Comparison of ENCODE assay signal across 8 cellular contexts in the genomic region with DNA sequence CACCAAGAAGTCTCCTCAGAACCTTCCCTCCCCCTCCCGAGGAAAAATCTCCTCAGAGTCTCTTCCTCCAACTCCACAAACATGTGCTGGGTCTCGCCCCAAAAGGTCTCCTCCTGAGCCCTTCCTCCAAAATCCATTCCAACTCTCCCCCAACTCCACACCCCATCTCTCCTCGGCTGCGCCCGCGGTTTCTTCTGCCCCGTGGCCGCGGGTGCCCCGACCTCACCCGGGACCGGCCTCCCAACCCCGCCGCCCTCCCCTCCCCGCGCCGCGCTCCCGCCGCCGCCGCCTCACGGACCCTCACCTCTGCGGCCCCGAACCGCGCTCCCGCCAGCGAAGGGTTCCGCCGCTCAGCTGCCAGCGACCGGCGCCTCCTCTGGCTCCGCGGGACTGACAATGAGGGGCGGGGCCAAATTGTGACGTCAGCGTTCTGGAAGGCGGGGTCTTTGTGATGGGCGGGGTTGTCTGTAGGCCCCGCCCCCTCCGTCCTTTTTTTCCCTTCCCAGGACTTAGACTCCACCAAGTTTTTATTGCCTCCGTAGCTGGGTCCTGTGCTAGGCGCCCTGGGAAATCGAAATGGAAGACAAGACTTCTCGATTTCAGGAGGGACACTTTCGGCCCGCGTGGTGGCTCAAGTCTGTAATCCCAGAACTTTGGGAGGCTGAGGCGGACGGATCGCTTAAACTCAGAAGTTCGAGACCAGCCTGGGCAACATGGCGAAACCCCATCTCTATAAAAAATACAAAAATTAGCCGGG. TPM values are rescaled to one million over a fixed set of nuclear protein-coding genes. Genes with fewer than 3 reads are reported as not detected.
DNase-seq lines count a peak whose midpoint lies in the region; ATAC-seq and TF ChIP-seq lines count a peak whose summit lies in the region.

A gene (minus strand): TSS at position 395 of the 757 bp plus-strand sequence.

- H3K4me3 ChIP-seq in DND-41 (ENCODE audit: low read depth in 1 of 2, low read length in 2 of 2) (peak within 1 kb of the TSS; percentile 76 to 78; a peak in 3 of 4 replicates), left ventricle myocardium inferior (peak within 1 kb of the TSS; percentile 96), psoas muscle (peak within 1 kb of the TSS; percentile 92)

- peaks cover 2% of the 10 kb centered on the region for H3K79me1 ChIP-seq in H9 (ENCODE audit: insufficient read depth, low read depth, low read length, poor library complexity, severe bottlenecking)

- H3K36me3 Mint-ChIP-seq in H9 (ENCODE audit: insufficient read depth in 1 of 3, low read depth in 3 of 3): peaks cover 0 to 7% (median 2%) of the 10 kb centered on the region in 3 experiments; a peak in 4 of 7 replicates

- WGBS in H9 (ENCODE audit: extremely low coverage, insufficient read length, low lambda C conversion rate): no CpG with 5 or more reads among the region's 56 CpGs
- 5 to 9% (median 6%) methylated on average over 52 to 56 of the region's 56 CpGs for WGBS in psoas muscle, 3 donors

- H3K14ac ChIP-seq in H9 (ENCODE audit: insufficient read depth, low read length): peak within 1 kb of the TSS; percentile 97

- peak within 1 kb of the TSS; percentile 71 for H3K27ac ChIP-seq in DND-41 (ENCODE audit: low read length)
- H3K27ac ChIP-seq in H9 (ENCODE audit: insufficient read length, low read depth, low read length): peak within 1 kb of the TSS; percentile 82
- H3K27ac ChIP-seq in left ventricle myocardium inferior (replicated peaks): peak within 1 kb of the TSS; percentile 96
- H3K27ac ChIP-seq in psoas muscle: peak within 1 kb of the TSS; percentile 80

- H3K9me3 Mint-ChIP-seq in H9: 0 out of 5 replicates have a peak, but pooled peaks cover 0 to 2% of the 10 kb centered on the region in 2 experiments

- H2BK20ac ChIP-seq in H9 (ENCODE audit: low read depth, low read length, poor library complexity, severe bottlenecking): no peak within 1 kb of the TSS

- H4K20me1 ChIP-seq in DND-41 (ENCODE audit: insufficient read depth, low read length) (peaks cover 35% of the 10 kb centered on the region), H9 (ENCODE audit: control insufficient read depth, insufficient read depth, insufficient read length) (no peaks in the 10 kb centered on the region)

- peak; percentile 81 for ATAC-seq in DND-41 (ENCODE audit: insufficient read depth, low read depth)
- peak; percentile 95 to 98 (median 97) for ATAC-seq in psoas muscle

- H3K23me2 ChIP-seq in H9 (ENCODE audit: insufficient read length, low read depth, low read length, poor library complexity, severe bottlenecking): peaks cover 6% of the 10 kb centered on the region

- intact Hi-C loops in left ventricle myocardium inferior (cut with micrococcal nuclease) (no loop called here), psoas muscle (cut with DNase I) (no loop called here)

- DNase-seq in DND-41 (peak; percentile 77), H9 (peak; percentile 87), NCI-H1417 treated with DMSO at 0.1 percent for 48 hours (lab: John Stamatoyannopoulos, UW) (peak; percentile 21), T-helper 22 cell (ENCODE audit: low read depth) (peak; percentile 72), anterior cingulate cortex (lab: John Stamatoyannopoulos, UW) (peak; percentile 48 to 96 (median 86)), left ventricle myocardium inferior (peak; percentile 90), psoas muscle (peak; percentile 88 to 95), ureter (ENCODE audit: low spot score) (peak; percentile 94)

- H4K5ac ChIP-seq in H9 (ENCODE audit: insufficient read length, low read depth, low read length): no peak within 1 kb of the TSS

- H4K8ac ChIP-seq in H9 (replicated peaks; ENCODE audit: insufficient read length, low read depth, low read length): no peak within 1 kb of the TSS

- H3T11ph ChIP-seq in H9 (ENCODE audit: low read length): no peak within 1 kb of the TSS

- TF ChIP-seq CTCF in DND-41 (IDR thresholded peaks at IDR 0.05; ENCODE audit: borderline replicate concordance, extremely low read depth, low read length, poor library complexity, severe bottlenecking): peak; percentile 22
- TF ChIP-seq CTCF in H9 (conservative IDR thresholded peaks at IDR 0.05): no peak
- no peak for TF ChIP-seq CTCF in left ventricle myocardium inferior (IDR thresholded peaks at IDR 0.05; ENCODE audit: borderline replicate concordance)
- TF ChIP-seq CTCF in psoas muscle (IDR thresholded peaks at IDR 0.05): no peak

- H2AK5ac ChIP-seq in H9 (ENCODE audit: insufficient read length, low read length): no peak within 1 kb of the TSS

- H2BK15ac ChIP-seq in H9 (ENCODE audit: low read depth, low read length): peak within 1 kb of the TSS; percentile 69; the same call in 1 of the 2 replicates

- H3K18ac ChIP-seq in H9 (ENCODE audit: insufficient read length, low read depth, low read length): peak within 1 kb of the TSS; percentile 90

- no peak within 1 kb of the TSS for H3K4ac ChIP-seq in H9 (ENCODE audit: low read depth, low read length)

- peaks cover 31 to 36% of the 10 kb centered on the region in 2 experiments for H3K4me1 Mint-ChIP-seq in H9

- no peaks in the 10 kb centered on the region for H3K27me3 ChIP-seq in DND-41 (ENCODE audit: insufficient read depth, low read length, poor library complexity)
- H3K27me3 ChIP-seq in H9 (ENCODE audit: insufficient read depth, low read length): no peaks in the 10 kb centered on the region; the same call in 1 of the 2 replicates
- no peaks in the 10 kb centered on the region for H3K27me3 ChIP-seq in left ventricle myocardium inferior (ENCODE audit: low read depth)
- no peaks in the 10 kb centered on the region for H3K27me3 ChIP-seq in psoas muscle (ENCODE audit: insufficient read depth in 3 of 3, low read length in 2 of 3)

- H3K27me3 Mint-ChIP-seq in H9 (ENCODE audit: low read depth): peaks cover 4% of the 10 kb centered on the region

- peak within 1 kb of the TSS; percentile 97 to 98 for H3K4me3 Mint-ChIP-seq in H9

- peak within 1 kb of the TSS; percentile 98 to 99 (median 99) for H3K27ac Mint-ChIP-seq in H9

- no peak within 1 kb of the TSS for H2BK120ac ChIP-seq in H9 (ENCODE audit: low read depth, low read length, poor library complexity, severe bottlenecking)

- no peak within 1 kb of the TSS for H3K56ac ChIP-seq in H9 (ENCODE audit: insufficient read length, low read depth, low read length)

- H3K23ac ChIP-seq in H9 (ENCODE audit: insufficient read length, low read depth, low read length): no peak within 1 kb of the TSS

- H3K9ac ChIP-seq in DND-41 (ENCODE audit: low read depth, low read length): peak within 1 kb of the TSS; percentile 74
- peak within 1 kb of the TSS; percentile 94 for H3K9ac ChIP-seq in H9 (ENCODE audit: extremely low read depth, insufficient read length, low read length)

- no peak within 1 kb of the TSS for H4K91ac ChIP-seq in H9 (ENCODE audit: insufficient read length, low read depth, low read length)

- H2BK12ac ChIP-seq in H9 (ENCODE audit: insufficient read length, low read depth, low read length): peak within 1 kb of the TSS; percentile 74

- H3K9me3 ChIP-seq in DND-41 (ENCODE audit: insufficient read depth, low read length, severe bottlenecking) (no peaks in the 10 kb centered on the region), H9 (ENCODE audit: control insufficient read depth, low read depth, low read length) (no peaks in the 10 kb centered on the region), left ventricle myocardium inferior (replicated peaks) (no peaks in the 10 kb centered on the region), psoas muscle (no peaks in the 10 kb centered on the region)

- H2AFZ ChIP-seq in DND-41 (ENCODE audit: low read depth, low read length): peak within 1 kb of the TSS; percentile 83
- peak within 1 kb of the TSS; percentile 79 for H2AFZ ChIP-seq in H9 (ENCODE audit: low read length)

- H3K4me2 ChIP-seq in DND-41 (ENCODE audit: insufficient read depth, low read length): peak within 1 kb of the TSS; percentile 86
- H3K4me2 ChIP-seq in H9 (ENCODE audit: insufficient read depth, insufficient read length, low read length): peak within 1 kb of the TSS; percentile 78

- H3K79me2 ChIP-seq in DND-41 (ENCODE audit: insufficient read depth, low read length) (peaks cover 39% of the 10 kb centered on the region), H9 (ENCODE audit: insufficient read depth, low read length) (peaks cover 26% of the 10 kb centered on the region; the same call in 1 of the 2 replicates)

- no peak within 1 kb of the TSS for H2BK5ac ChIP-seq in H9 (ENCODE audit: insufficient read length, low read length)

- H3K36me3 ChIP-seq in DND-41 (ENCODE audit: insufficient read depth, low read length) (no peaks in the 10 kb centered on the region), left ventricle myocardium inferior (no peaks in the 10 kb centered on the region), psoas muscle (ENCODE audit: insufficient read depth in 1 of 2, low read depth in 1 of 2) (no peaks in the 10 kb centered on the region)

- peaks cover 16% of the 10 kb centered on the region for H3K4me1 ChIP-seq in DND-41 (ENCODE audit: insufficient read depth, low read length)
- H3K4me1 ChIP-seq in H9 (ENCODE audit: insufficient read depth, low read length): no peaks in the 10 kb centered on the region; the same call in 1 of the 2 replicates
- H3K4me1 ChIP-seq in left ventricle myocardium inferior: peaks cover 60% of the 10 kb centered on the region
- H3K4me1 ChIP-seq in psoas muscle: peaks cover 11% of the 10 kb centered on the region

RNA-seq across cellular contexts. Expression of the gene that starts here (rescaled TPM):
- 45.4 and 48.2 TPM in 2 replicates for total RNA-seq in H9 (2021)
- total RNA-seq in left ventricle myocardium inferior: 29.9 TPM
- 10 to 100 TPM in 2 of 4 donors, 1 to 10 TPM in 2; 7.4 to 13.4 (median 10.2) TPM for total RNA-seq in psoas muscle
- 1 to 10 TPM; 1.5 to 6.6 (median 4.6) TPM for polyA plus RNA-seq in psoas muscle
- total RNA-seq in ureter: 48.3 TPM

Comparison
In these comparisons a context has a peak if more than half of its experiments do, and no peak if none do; other contexts are left out.
1. Peak in every context shown above with its lines: DNase-seq, ATAC-seq, H3K4me3 ChIP-seq and H3K27ac ChIP-seq.
2. DNase-seq: peak in every context shown above with its lines; median percentile 94 in ureter; 92 in psoas muscle; 90 in left ventricle myocardium inferior; 87 in H9; 86 in anterior cingulate cortex; 77 in DND-41; 72 in T-helper 22 cell; 21 in NCI-H1417 treated with DMSO at 0.1 percent for 48 hours.